18 cellular contexts compared by ENCODE assay signal in genomic region chr3:134361162-134361831, GRCh38. TPM values are rescaled to one million over a fixed set of nuclear protein-coding genes. Genes with fewer than 3 reads are reported as not detected.
DNase-seq lines count a peak whose midpoint lies in the region; ATAC-seq and TF ChIP-seq lines count a peak whose summit lies in the region.
"Had no signal": no experiment of that assay in that cellular context is flagged by ENCODE, and none has a peak within 500 bp of the region (broad histone marks: within the 10 kb centered on the region; RNA-seq: fewer than 3 reads in every experiment).

No MANE protein-coding gene starts in this region.

- WGBS in heart left ventricle, 4 donors = 81 to 83% (median 82%) methylated on average over 28 to 33 of the region's 33 CpGs

- peaks cover 4 to 94% (median 85%) of the 10 kb centered on the region in 9 donors for H3K36me3 ChIP-seq in heart left ventricle
- H3K36me3 ChIP-seq in colonic mucosa = peaks cover 11% of the 10 kb centered on the region
- H3K36me3 ChIP-seq: neutrophil had no signal

- H3K27me3 Mint-ChIP-seq in natural killer cell treated with Interleukin-12 subunit alpha and Interleukin-12 subunit beta and Interleukin-15 and Interleukin-18, amount 100 ng/mL, for 72 hours = peaks cover 14 to 19% of the 10 kb centered on the region in 2 donors
- H3K27me3 Mint-ChIP-seq in natural killer cell (ENCODE audit: low read depth in 2 of 2) (peaks cover 8 to 19% of the 10 kb centered on the region in 2 donors), osteocyte (ENCODE audit: unreplicated experiment) (no peaks in the 10 kb centered on the region), CD14-positive monocyte (ENCODE audit: low read depth in 3 of 3) (peaks cover 24 to 38% (median 25%) of the 10 kb centered on the region in 3 donors)
- H3K27me3 Mint-ChIP-seq in effector memory CD8-positive, alpha-beta T cell = peaks cover 0 to 17% of the 10 kb centered on the region in 2 donors

- H3K4me3 ChIP-seq in heart left ventricle (no peak overlapping the region), colonic mucosa (no peak overlapping the region)

- no peak for TF ChIP-seq POLR2A in heart left ventricle (IDR thresholded peaks at IDR 0.05)

- peaks cover 15 to 19% of the 10 kb centered on the region in 2 donors for H3K4me1 Mint-ChIP-seq in natural killer cell treated with Interleukin-12 subunit alpha and Interleukin-12 subunit beta and Interleukin-15 and Interleukin-18, amount 100 ng/mL, for 72 hours (ENCODE audit: low read depth in 2 of 2)
- peaks cover 23 to 25% of the 10 kb centered on the region in 2 donors for H3K4me1 Mint-ChIP-seq in natural killer cell
- H3K4me1 Mint-ChIP-seq in osteocyte (ENCODE audit: unreplicated experiment) = peaks cover 88% of the 10 kb centered on the region
- H3K4me1 Mint-ChIP-seq in effector memory CD8-positive, alpha-beta T cell (ENCODE audit: low read depth in 2 of 2) = peaks cover 20 to 23% of the 10 kb centered on the region in 2 donors
- peaks cover 13% of the 10 kb centered on the region for H3K4me1 Mint-ChIP-seq in CD14-positive monocyte

- H3K36me3 Mint-ChIP-seq in natural killer cell treated with Interleukin-12 subunit alpha and Interleukin-12 subunit beta and Interleukin-15 and Interleukin-18, amount 100 ng/mL, for 72 hours = no peaks in the 10 kb centered on the region
- no peaks in the 10 kb centered on the region for H3K36me3 Mint-ChIP-seq in natural killer cell
- H3K36me3 Mint-ChIP-seq in osteocyte (ENCODE audit: unreplicated experiment) = peaks cover 62% of the 10 kb centered on the region
- H3K36me3 Mint-ChIP-seq in effector memory CD8-positive, alpha-beta T cell (ENCODE audit: insufficient read depth) = peaks cover 4% of the 10 kb centered on the region
- H3K36me3 Mint-ChIP-seq in CD14-positive monocyte = no peaks in the 10 kb centered on the region

- DNase-seq in natural killer cell treated with Interleukin-12 subunit alpha and Interleukin-12 subunit beta and Interleukin-15 and Interleukin-18, amount 100 ng/mL, for 72 hours (ENCODE audit: low spot score) = peak; percentile 34
- DNase-seq in natural killer cell = no peak
- peak in 4 of 5 donors; percentile 18 to 84 (median 70) for DNase-seq in heart left ventricle
- DNase-seq in osteocyte (ENCODE audit: extremely low spot score, unreplicated experiment) = no peak
- no peak for DNase-seq in SKM-1 (lab: John Stamatoyannopoulos, UW; ENCODE audit: unreplicated experiment)
- DNase-seq in effector memory CD8-positive, alpha-beta T cell = no peak
- DNase-seq in CD14-positive monocyte (ENCODE audit: low spot score) = no peak
- DNase-seq in colonic mucosa = no peak
- DNase-seq: activated B cell treated with CpG ODN at 0.5 μM for 24 hours; activated T-cell treated with anti-CD3 and anti-CD28 coated beads, Interleukin-2, amount 50 U/mL, for 4 hours; AML-193; amygdala; effector CD8-positive, alpha-beta T cell; KBM-7; kidney glomerular epithelial cell; NCI-H146; NK-92 treated with Interleukin-12 subunit alpha and Interleukin-12 subunit beta, amount 100 ng/mL, for 24 hours had no signal

- H3K9me3 ChIP-seq in heart left ventricle (no peaks in the 10 kb centered on the region), colonic mucosa (no peaks in the 10 kb centered on the region)
- H3K9me3 ChIP-seq: neutrophil had no signal

- no peaks in the 10 kb centered on the region for H3K27me3 ChIP-seq in heart left ventricle
- no peaks in the 10 kb centered on the region for H3K27me3 ChIP-seq in colonic mucosa

- TF ChIP-seq CTCF in natural killer cell (IDR thresholded peaks at IDR 0.05) (no peak), heart left ventricle (IDR thresholded peaks at IDR 0.05) (no peak), osteocyte (IDR thresholded peaks at IDR 0.05) (no peak), CD14-positive monocyte (IDR thresholded peaks at IDR 0.05) (no peak), colonic mucosa (IDR thresholded peaks at IDR 0.05) (no peak)

- H3K27ac Mint-ChIP-seq in natural killer cell treated with Interleukin-12 subunit alpha and Interleukin-12 subunit beta and Interleukin-15 and Interleukin-18, amount 100 ng/mL, for 72 hours = no peak overlapping the region
- H3K27ac Mint-ChIP-seq in natural killer cell (no peak overlapping the region), osteocyte (ENCODE audit: unreplicated experiment) (peak overlapping the region; percentile 93), CD14-positive monocyte (no peak overlapping the region)
- no peak overlapping the region for H3K27ac Mint-ChIP-seq in effector memory CD8-positive, alpha-beta T cell
- H3K27ac Mint-ChIP-seq: activated B cell treated with CpG ODN at 0.5 μM for 24 hours had no signal

- intact Hi-C loops in natural killer cell (cut with micrococcal nuclease) = no loop called here
- intact Hi-C loops in heart left ventricle (cut with DNase I) = no loop called here
- intact Hi-C loops in CD14-positive monocyte (cut with micrococcal nuclease) = no loop called here
- intact Hi-C loops in colonic mucosa (cut with DNase I) = no loop called here

- no peak for ATAC-seq in natural killer cell treated with Interleukin-12 subunit alpha and Interleukin-12 subunit beta and Interleukin-15 and Interleukin-18, amount 100 ng/mL, for 72 hours
- ATAC-seq in natural killer cell (no peak), heart left ventricle (no peak)
- ATAC-seq in effector memory CD8-positive, alpha-beta T cell (replicated peaks) = no peak
- ATAC-seq: activated T-cell treated with anti-CD3 and anti-CD28 coated beads, Interleukin-2, amount 50 U/mL, for 4 hours had no signal

- H3K4me1 ChIP-seq in heart left ventricle = peaks cover 30 to 100% (median 93%) of the 10 kb centered on the region in 12 donors
- peaks cover 12% of the 10 kb centered on the region for H3K4me1 ChIP-seq in colonic mucosa

- H3K27ac ChIP-seq in heart left ventricle (peak overlapping the region in 11 of 12 donors; percentile 19 to 100 (median 86)), colonic mucosa (no peak overlapping the region)
- H3K27ac ChIP-seq: neutrophil had no signal

- H3K9me3 Mint-ChIP-seq in natural killer cell treated with Interleukin-12 subunit alpha and Interleukin-12 subunit beta and Interleukin-15 and Interleukin-18, amount 100 ng/mL, for 72 hours = no peaks in the 10 kb centered on the region
- H3K9me3 Mint-ChIP-seq in natural killer cell (no peaks in the 10 kb centered on the region), osteocyte (ENCODE audit: unreplicated experiment) (no peaks in the 10 kb centered on the region), CD14-positive monocyte (peaks cover 0 to 6% (median 0%) of the 10 kb centered on the region in 7 donors)
- H3K9me3 Mint-ChIP-seq in effector memory CD8-positive, alpha-beta T cell = no peaks in the 10 kb centered on the region
- H3K9me3 Mint-ChIP-seq: activated B cell treated with CpG ODN at 0.5 μM for 24 hours; activated T-cell treated with anti-CD3 and anti-CD28 coated beads, Interleukin-2, amount 50 U/mL, for 4 hours had no signal

- no peak overlapping the region for H3K4me3 Mint-ChIP-seq in natural killer cell treated with Interleukin-12 subunit alpha and Interleukin-12 subunit beta and Interleukin-15 and Interleukin-18, amount 100 ng/mL, for 72 hours
- H3K4me3 Mint-ChIP-seq in natural killer cell (no peak overlapping the region), osteocyte (ENCODE audit: unreplicated experiment) (no peak overlapping the region), CD14-positive monocyte (no peak overlapping the region)
- no peak overlapping the region for H3K4me3 Mint-ChIP-seq in effector memory CD8-positive, alpha-beta T cell
- H3K4me3 Mint-ChIP-seq: activated B cell treated with CpG ODN at 0.5 μM for 24 hours; activated T-cell treated with anti-CD3 and anti-CD28 coated beads, Interleukin-2, amount 50 U/mL, for 4 hours had no signal

- no peak overlapping the region for H3K9ac ChIP-seq in colonic mucosa (ENCODE audit: low read depth in 2 of 2, low read length in 2 of 2)

RNA-seq across cellular contexts. Expression of gene AMOTL2, which starts 12.9 kb away (rescaled TPM):
- not detected for total RNA-seq in natural killer cell treated with Interleukin-12 subunit alpha and Interleukin-12 subunit beta and Interleukin-15 and Interleukin-18, amount 100 ng/mL, for 72 hours
- total RNA-seq in natural killer cell (not detected), heart left ventricle (100 to 1,000 TPM in 1 of 9 donors, 10 to 100 TPM in 8; 26.0 to 109 (median 50.0) TPM), osteocyte (195 and 199 TPM in 2 replicates), colonic mucosa (10 to 100 TPM; 17.8 to 19.9 TPM)
- polyA plus RNA-seq in heart left ventricle (10 to 100 TPM; 19.0 to 36.4 TPM), CD14-positive monocyte (not detected)
- total RNA-seq: activated B cell treated with CpG ODN at 0.5 μM for 24 hours had no signal

Comparison
In these comparisons a context has a peak if more than half of its experiments do, and no peak if none do; other contexts are left out.
1. DNase-seq: peak in natural killer cell treated with Interleukin-12 subunit alpha and Interleukin-12 subunit beta and Interleukin-15 and Interleukin-18, amount 100 ng/mL, for 72 hours (single experiment) and heart left ventricle (4 of 5); none in natural killer cell (single experiment), osteocyte (single experiment), SKM-1 (single experiment), effector memory CD8-positive, alpha-beta T cell (0 of 3), CD14-positive monocyte (single experiment) and colonic mucosa (single experiment).
2. RNA of gene AMOTL2, which starts 12.9 kb away (total RNA-seq): 195 to 199 TPM in osteocyte, 26.0 to 109 TPM in heart left ventricle and 17.8 to 19.9 TPM in colonic mucosa; not detected in natural killer cell treated with Interleukin-12 subunit alpha and Interleukin-12 subunit beta and Interleukin-15 and Interleukin-18, amount 100 ng/mL, for 72 hours and not detected in natural killer cell; every median in the first group is over 10 times any median in the second.